ENCODE assay signal across 8 cellular contexts in genomic region chr10:10067644-10068043, GRCh38.
"Had no signal": no experiment of that assay in that cellular context is flagged by ENCODE, and none has a peak within 500 bp of the region (broad histone marks: within the 10 kb centered on the region; RNA-seq: fewer than 3 reads in every experiment).

No MANE protein-coding gene starts in this region.

- H3K4me3 ChIP-seq: K562 had no signal

- H3K9ac ChIP-seq: KMS-11 had no signal

- ATAC-seq: HepG2, K562 had no signal

- FAIRE-seq: HepG2, HTR-8/SVneo, K562 had no signal

- H3K27ac ChIP-seq: HL-60, KMS-11 had no signal

- DNase-seq: IMR-90, KBM-7, KG1 had no signal

- H3K4me2 ChIP-seq: KMS-11 had no signal
